Comparison of ENCODE assay signal across 8 cellular contexts in the genomic region with DNA sequence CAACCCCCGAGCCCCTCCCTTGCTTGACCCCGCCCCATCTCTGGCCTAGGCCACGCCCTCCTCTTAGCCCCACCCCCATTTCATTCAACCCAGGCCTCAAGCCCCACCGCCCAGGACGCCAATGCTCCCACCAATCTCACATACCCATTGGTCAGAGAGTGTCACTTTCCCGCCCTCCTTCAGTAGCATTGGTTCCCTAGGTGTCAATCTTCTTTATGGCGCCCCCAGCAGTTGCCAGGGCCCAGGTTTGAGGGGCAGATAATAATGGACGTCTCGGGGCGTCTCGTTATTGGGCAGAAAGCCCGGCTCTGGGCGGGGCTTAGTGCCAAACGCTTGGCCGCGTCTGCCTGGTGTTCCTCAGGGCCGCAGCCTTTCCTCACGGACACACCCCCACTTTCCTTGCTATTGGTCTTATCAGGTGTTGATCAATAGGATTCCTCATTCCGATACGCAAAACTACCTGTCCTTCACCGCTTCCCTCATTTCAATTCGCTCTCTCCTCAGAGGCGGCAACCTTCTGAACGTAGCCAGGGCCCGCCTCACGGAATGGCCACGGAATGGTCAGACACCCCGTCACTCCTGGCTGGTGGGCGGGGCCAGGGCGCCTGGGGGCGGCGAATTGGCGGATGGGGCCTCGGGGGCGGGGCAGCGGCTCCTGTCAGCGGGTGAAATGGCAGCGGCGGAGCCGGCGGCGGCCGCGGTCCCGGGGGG. TPM values are rescaled to one million over a fixed set of nuclear protein-coding genes. Genes with fewer than 3 reads are reported as not detected.
DNase-seq lines count a peak whose midpoint lies in the region; TF ChIP-seq lines count a peak whose summit lies in the region.

Gene EVI5L, plus strand, starts transcription at position 658 of the 711 bp plus-strand sequence. CDS start 16,325 bp downstream, outside the sequence.

- no peaks in the 10 kb centered on the region for H3K36me3 Mint-ChIP-seq in HFFc6 (ENCODE audit: low read depth)

- TF ChIP-seq CTCF in HFFc6 (IDR thresholded peaks at IDR 0.05) (peak; percentile 36), neutrophil (IDR thresholded peaks at IDR 0.05) (peak; percentile 32)

- peaks cover 40% of the 10 kb centered on the region for H3K27me3 ChIP-seq in neutrophil

- no peaks in the 10 kb centered on the region for H3K9me3 ChIP-seq in neutrophil

- peaks cover 17% of the 10 kb centered on the region for H3K27me3 Mint-ChIP-seq in HFFc6 (ENCODE audit: insufficient read depth)

- H3K27ac Mint-ChIP-seq in HFFc6: peak within 1 kb of the TSS; percentile 74

- DNase-seq in GF-D8 (lab: John Stamatoyannopoulos, UW) (peak; percentile 100), HFFc6 (peak; percentile 100), NAMALWA (ENCODE audit: low spot score) (peak; percentile 100), SK-N-DZ (ENCODE audit: low spot score) (peak; percentile 99), germinal center (ENCODE audit: low spot score) (peak; percentile 100), substantia nigra (lab: John Stamatoyannopoulos, UW) (peak; percentile 79 to 100 (median 100))
- DNase-seq in activated naive CD4-positive, alpha-beta T cell treated with anti-CD3 and anti-CD28 coated beads, Interleukin-2, amount 50 U/mL, for 16 hours: peak; percentile 100

- peaks cover 39% of the 10 kb centered on the region for H3K4me1 Mint-ChIP-seq in HFFc6 (ENCODE audit: low read depth)

- no peaks in the 10 kb centered on the region for H3K9me3 Mint-ChIP-seq in HFFc6

- H3K36me3 ChIP-seq in neutrophil: no peaks in the 10 kb centered on the region

- peak within 1 kb of the TSS; percentile 87 for H3K4me3 Mint-ChIP-seq in HFFc6

- H3K4me3 ChIP-seq in neutrophil (ENCODE audit: low read depth in 1 of 2, low read length in 1 of 2): peak within 1 kb of the TSS; percentile 63 to 72

- H3K4me1 ChIP-seq in neutrophil (ENCODE audit: control insufficient read depth in 1 of 2, insufficient read depth in 1 of 2, low read depth in 1 of 2, low read length in 1 of 2): peaks cover 5 to 14% of the 10 kb centered on the region in 2 experiments

- peak within 1 kb of the TSS; percentile 79 for H3K27ac ChIP-seq in neutrophil
- H3K27ac ChIP-seq in substantia nigra (ENCODE audit: low read depth, low read length, poor library complexity, severe bottlenecking): peak within 1 kb of the TSS; percentile 81

RNA-seq across cellular contexts. Expression of gene EVI5L, which starts in this region (rescaled TPM):
- 10 to 100 TPM; 26.4 to 33.0 (median 27.7) TPM for total RNA-seq in HFFc6 (2021; fragmentation: NEBNext Ultra II Directional; extraction: Animal tissue kit (Norgen Biotek cat#: 25700))
- polyA plus RNA-seq in SK-N-DZ (2014; cell fraction: cytosol; rRNA removed): 6.2 and 6.3 TPM in 2 replicates
- polyA plus RNA-seq in SK-N-DZ (2014; cell fraction: nucleus; rRNA removed): 9.5 and 13.8 TPM in 2 replicates

Comparison
In these comparisons a context has a peak if more than half of its experiments do, and no peak if none do; other contexts are left out.
1. Peak in every context shown above with its lines: DNase-seq, H3K4me3 ChIP-seq and H3K27ac ChIP-seq.